Comparison of ENCODE assay signal across 7 cellular contexts in genomic region chr12:96346716-96347115, GRCh38. TPM values are rescaled to one million over a fixed set of nuclear protein-coding genes. Genes with fewer than 3 reads are reported as not detected.
DNase-seq lines count a peak whose midpoint lies in the region; ATAC-seq and TF ChIP-seq lines count a peak whose summit lies in the region.
"Not testable (repeated sequence)": the region's sequence is repeated elsewhere in the genome, so short reads cannot be mapped to it uniquely, and the experiment has no call there.

No MANE protein-coding gene starts in this region.

- TF ChIP-seq CTCF in KMS-11 (conservative IDR thresholded peaks at IDR 0.05; ENCODE audit: low read depth, low read length) = not testable (repeated sequence)

- H3K4me3 ChIP-seq in KMS-11 (IDR thresholded peaks at IDR 0.05; ENCODE audit: insufficient read depth, low read depth, low read length); naive thymus-derived CD4-positive, alpha-beta T cell (ENCODE audit: low read length): not testable (repeated sequence)
- H3K4me3 ChIP-seq in duodenal mucosa (ENCODE audit: low read depth in 1 of 2, low read length in 2 of 2) = peak overlapping the region; percentile 44 to 61

- H3K4me1 Mint-ChIP-seq in T-helper 17 cell (peaks cover 42% of the 10 kb centered on the region), immature natural killer cell (peaks cover 89 to 97% of the 10 kb centered on the region in 2 donors)
- peaks cover 44% of the 10 kb centered on the region for H3K4me1 Mint-ChIP-seq in activated naive CD8-positive, alpha-beta T cell treated with anti-CD3 and anti-CD28 coated beads for 36 hours
- peaks cover 49 to 78% (median 65%) of the 10 kb centered on the region in 7 donors for H3K4me1 Mint-ChIP-seq in naive thymus-derived CD4-positive, alpha-beta T cell
- peaks cover 30 to 54% of the 10 kb centered on the region in 2 donors for H3K4me1 Mint-ChIP-seq in stimulated activated naive B cell treated with anti-CD40 and anti-IgM and Interleukin-4, amounts not matched to agents 10 μg/mL and 1 μg/mL and 100 μg/mL, for 72 hours

- H3K27ac Mint-ChIP-seq in T-helper 17 cell (peak overlapping the region; percentile 70), immature natural killer cell (peak overlapping the region; percentile 13 to 87 (median 72))
- H3K27ac Mint-ChIP-seq in activated naive CD8-positive, alpha-beta T cell treated with anti-CD3 and anti-CD28 coated beads for 36 hours = peak overlapping the region; percentile 39
- H3K27ac Mint-ChIP-seq in naive thymus-derived CD4-positive, alpha-beta T cell = peak overlapping the region; percentile 75 to 91 (median 83)
- H3K27ac Mint-ChIP-seq in stimulated activated naive B cell treated with anti-CD40 and anti-IgM and Interleukin-4, amounts not matched to agents 10 μg/mL and 1 μg/mL and 100 μg/mL, for 72 hours = peak overlapping the region; percentile 84

- H3K27me3 Mint-ChIP-seq in T-helper 17 cell; activated naive CD8-positive, alpha-beta T cell treated with anti-CD3 and anti-CD28 coated beads for 36 hours; naive thymus-derived CD4-positive, alpha-beta T cell; stimulated activated naive B cell treated with anti-CD40 and anti-IgM and Interleukin-4, amounts not matched to agents 10 μg/mL and 1 μg/mL and 100 μg/mL, for 72 hours: not testable (repeated sequence)
- peaks cover 7 to 32% (median 10%) of the 10 kb centered on the region in 3 donors for H3K27me3 Mint-ChIP-seq in immature natural killer cell (ENCODE audit: low read depth in 3 of 3)

- not testable (repeated sequence) for H4K20me1 ChIP-seq in KMS-11 (ENCODE audit: insufficient read depth)

- H3K9ac ChIP-seq in KMS-11 = not testable (repeated sequence)
- peak overlapping the region in 1 of 2 donors; percentile 38 for H3K9ac ChIP-seq in duodenal mucosa (ENCODE audit: low read depth in 1 of 2, low read length in 2 of 2)

- H3K9me3 Mint-ChIP-seq in activated naive CD8-positive, alpha-beta T cell treated with anti-CD3 and anti-CD28 coated beads for 36 hours = peaks cover 27% of the 10 kb centered on the region
- H3K9me3 Mint-ChIP-seq in immature natural killer cell = peaks cover 3 to 14% (median 9%) of the 10 kb centered on the region in 6 donors
- H3K9me3 Mint-ChIP-seq in naive thymus-derived CD4-positive, alpha-beta T cell = peaks cover 0 to 32% (median 16%) of the 10 kb centered on the region in 11 donors
- peaks cover 8 to 14% of the 10 kb centered on the region in 2 donors for H3K9me3 Mint-ChIP-seq in stimulated activated naive B cell treated with anti-CD40 and anti-IgM and Interleukin-4, amounts not matched to agents 10 μg/mL and 1 μg/mL and 100 μg/mL, for 72 hours

- H3K36me3 Mint-ChIP-seq in T-helper 17 cell (ENCODE audit: low read depth) = not testable (repeated sequence)
- peaks cover 55% of the 10 kb centered on the region for H3K36me3 Mint-ChIP-seq in activated naive CD8-positive, alpha-beta T cell treated with anti-CD3 and anti-CD28 coated beads for 36 hours
- H3K36me3 Mint-ChIP-seq in immature natural killer cell = peaks cover 16 to 22% (median 20%) of the 10 kb centered on the region in 3 donors
- peaks cover 14 to 33% (median 29%) of the 10 kb centered on the region in 5 donors for H3K36me3 Mint-ChIP-seq in naive thymus-derived CD4-positive, alpha-beta T cell
- peaks cover 29 to 30% of the 10 kb centered on the region in 2 donors for H3K36me3 Mint-ChIP-seq in stimulated activated naive B cell treated with anti-CD40 and anti-IgM and Interleukin-4, amounts not matched to agents 10 μg/mL and 1 μg/mL and 100 μg/mL, for 72 hours

- intact Hi-C loops in naive thymus-derived CD4-positive, alpha-beta T cell (cut with micrococcal nuclease) = loop anchor here in 1 of 2 donors (1.0 kb wide), 2 partner anchors 14 to 170 kb away; no protein-coding TSS in a partner anchor

- not testable (repeated sequence) for H2AFZ ChIP-seq in KMS-11 (ENCODE audit: low read depth)

- not testable (repeated sequence) for H3K36me3 ChIP-seq in KMS-11 (ENCODE audit: insufficient read depth); duodenal mucosa (ENCODE audit: control insufficient read depth in 1 of 2, insufficient read depth in 2 of 2, low read length in 2 of 2); naive thymus-derived CD4-positive, alpha-beta T cell (ENCODE audit: control insufficient read depth in 2 of 3, insufficient read depth in 3 of 3, low read length in 3 of 3)

- H3K4me3 Mint-ChIP-seq in T-helper 17 cell (peak overlapping the region; percentile 72), immature natural killer cell (peak overlapping the region; percentile 50 to 64 (median 55))
- peak overlapping the region; percentile 47 for H3K4me3 Mint-ChIP-seq in activated naive CD8-positive, alpha-beta T cell treated with anti-CD3 and anti-CD28 coated beads for 36 hours
- H3K4me3 Mint-ChIP-seq in naive thymus-derived CD4-positive, alpha-beta T cell = peak overlapping the region; percentile 42 to 86 (median 78)
- H3K4me3 Mint-ChIP-seq in stimulated activated naive B cell treated with anti-CD40 and anti-IgM and Interleukin-4, amounts not matched to agents 10 μg/mL and 1 μg/mL and 100 μg/mL, for 72 hours = peak overlapping the region; percentile 64

- peaks cover 74% of the 10 kb centered on the region for H3K4me1 ChIP-seq in KMS-11 (ENCODE audit: low read depth, poor library complexity, severe bottlenecking)
- peaks cover 5 to 10% of the 10 kb centered on the region in 2 donors for H3K4me1 ChIP-seq in duodenal mucosa (ENCODE audit: control insufficient read depth in 1 of 2, insufficient read depth in 2 of 2, low read length in 2 of 2)
- peaks cover 15 to 24% of the 10 kb centered on the region in 2 donors for H3K4me1 ChIP-seq in naive thymus-derived CD4-positive, alpha-beta T cell (ENCODE audit: control insufficient read depth in 2 of 2, insufficient read depth in 2 of 2, low read length in 2 of 2)

- peaks cover 78% of the 10 kb centered on the region for H3K79me2 ChIP-seq in KMS-11 (ENCODE audit: insufficient read depth, low read depth)

- CTCF ChIA-PET in naive thymus-derived CD4-positive, alpha-beta T cell (lab: Charles Lee) = interaction anchor here (0.6 to 1.5 kb wide), 3 partner anchors 15 to 300 kb away, joined by 3 read pairs; no protein-coding TSS in a partner anchor

- not testable (repeated sequence) for H3K27ac ChIP-seq in KMS-11; duodenal mucosa (ENCODE audit: low read depth, low read length)
- H3K27ac ChIP-seq in naive thymus-derived CD4-positive, alpha-beta T cell (ENCODE audit: low read depth, low read length) = peak overlapping the region; percentile 28

- H3K4me2 ChIP-seq in KMS-11 = peak overlapping the region; percentile 38; the same call in 1 of the 2 replicates

- POLR2A ChIA-PET in naive thymus-derived CD4-positive, alpha-beta T cell (lab: Charles Lee) = interaction anchor here (0.6 to 2.2 kb wide), 2 partner anchors 19 to 32 kb away, joined by 3 to 6 read pairs; no protein-coding TSS in a partner anchor

- not testable (repeated sequence) for H3K27me3 ChIP-seq in KMS-11 (ENCODE audit: insufficient read depth, low read depth); duodenal mucosa (ENCODE audit: control insufficient read depth in 1 of 2, insufficient read depth in 2 of 2, low read length in 2 of 2); naive thymus-derived CD4-positive, alpha-beta T cell (ENCODE audit: control insufficient read depth in 2 of 2, insufficient read depth in 2 of 2, low read length in 2 of 2)

- not testable (repeated sequence) for H3K9me3 ChIP-seq in T-helper 17 cell (ENCODE audit: control insufficient read depth, low read length, poor library complexity, severe bottlenecking); duodenal mucosa (ENCODE audit: control insufficient read depth in 1 of 2, low read length in 2 of 2)
- peaks cover 0 to 21% (median 4%) of the 10 kb centered on the region in 3 experiments for H3K9me3 ChIP-seq in naive thymus-derived CD4-positive, alpha-beta T cell (ENCODE audit: control insufficient read depth in 2 of 3, low read length in 3 of 3)

- not testable (repeated sequence) for ATAC-seq in T-helper 17 cell; naive thymus-derived CD4-positive, alpha-beta T cell; stimulated activated naive B cell treated with anti-CD40 and anti-IgM and Interleukin-4, amounts not matched to agents 10 μg/mL and 1 μg/mL and 100 μg/mL, for 72 hours (replicated peaks)

- not testable (repeated sequence) for DNase-seq in T-helper 17 cell; activated naive CD8-positive, alpha-beta T cell treated with anti-CD3 and anti-CD28 coated beads for 36 hours; stimulated activated naive B cell treated with anti-CD40 and anti-IgM and Interleukin-4, amounts not matched to agents 10 μg/mL and 1 μg/mL and 100 μg/mL, for 72 hours
- peak in 2 of 3 donors; percentile 22 to 31 for DNase-seq in immature natural killer cell
- peak in 3 of 9 donors; percentile 17 to 29 (median 28) for DNase-seq in naive thymus-derived CD4-positive, alpha-beta T cell

RNA-seq across cellular contexts. Expression of gene CDK17, which starts 53.5 kb away (rescaled TPM):
- 100 to 1,000 TPM; 123 to 131 TPM for total RNA-seq in T-helper 17 cell
- 10 to 100 TPM; 30.1 to 31.7 TPM for total RNA-seq in activated naive CD8-positive, alpha-beta T cell treated with anti-CD3 and anti-CD28 coated beads for 36 hours
- polyA plus RNA-seq in immature natural killer cell = 10 to 100 TPM; 27.2 to 64.0 (median 52.7) TPM
- 100 to 1,000 TPM in 2 of 5 experiments, 10 to 100 TPM in 3; 39.7 to 112 (median 67.9) TPM for total RNA-seq in naive thymus-derived CD4-positive, alpha-beta T cell
- polyA plus RNA-seq in naive thymus-derived CD4-positive, alpha-beta T cell = 10 to 100 TPM; 30.0 to 50.8 TPM
